In genomic region chr6:3324262-3324942, GRCh38 we compare ENCODE assay signal across 8 cellular contexts.
DNase-seq lines count a peak whose midpoint lies in the region; ATAC-seq and TF ChIP-seq lines count a peak whose summit lies in the region.

No MANE protein-coding gene starts in this region.

- H3K4me1 ChIP-seq in thyroid gland = peaks cover 0 to 13% of the 10 kb centered on the region in 2 donors

- H3K36me3 ChIP-seq in thyroid gland = no peaks in the 10 kb centered on the region

- no peak overlapping the region for H3K4me3 ChIP-seq in thyroid gland (replicated peaks in 1 of 3)

- TF ChIP-seq POLR2A in thyroid gland (IDR thresholded peaks at IDR 0.05) = no peak

- no peaks in the 10 kb centered on the region for H3K27me3 ChIP-seq in thyroid gland

- no peak for TF ChIP-seq CTCF in thyroid gland (IDR thresholded peaks at IDR 0.05)

- peak; percentile 75 to 78 for ATAC-seq in activated CD4-positive, CD25-positive, alpha-beta regulatory T cell treated with anti-CD3 and anti-CD28 coated beads, Interleukin-2, amount 50 U/mL, for 24 hours
- peak; percentile 63 for ATAC-seq in HG03280 (IDR thresholded peaks at IDR 0.05; ENCODE audit: unreplicated experiment)

- 74 to 87% methylated on average over 12 of the region's 12 CpGs for WGBS in thyroid gland, 2 donors

- peak overlapping the region in 2 of 3 donors; percentile 22 to 23 for H3K27ac ChIP-seq in thyroid gland

- intact Hi-C loops in thyroid gland (cut with DNase I) = no loop called here

- DNase-seq in activated CD4-positive, CD25-positive, alpha-beta regulatory T cell (lab: John Stamatoyannopoulos, UW) = no peak
- peak; percentile 88 for DNase-seq in astrocyte of the hippocampus (ENCODE audit: low read depth, low spot score)
- peak; percentile 91 for DNase-seq in kidney tubule cell (ENCODE audit: low spot score)
- DNase-seq in thyroid gland = no peak
- DNase-seq in activated CD8-positive, alpha-beta memory T cell treated with anti-CD3 and anti-CD28 coated beads, Interleukin-2, amount 50 U/mL, for 48 hours = no peak
- no peak for DNase-seq in cerebellum (ENCODE audit: low spot score)

- H3K9me3 ChIP-seq in thyroid gland = no peaks in the 10 kb centered on the region

Comparison
In these comparisons a context has a peak if more than half of its experiments do, and no peak if none do; other contexts are left out.
1. DNase-seq: peak in astrocyte of the hippocampus (single experiment) and kidney tubule cell (single experiment); none in activated CD4-positive, CD25-positive, alpha-beta regulatory T cell (0 of 4), thyroid gland (0 of 2), activated CD8-positive, alpha-beta memory T cell treated with anti-CD3 and anti-CD28 coated beads, Interleukin-2, amount 50 U/mL, for 48 hours (single experiment) and cerebellum (single experiment).